8 cellular contexts compared by ENCODE assay signal in genomic region chr6:34249469-34250370, GRCh38. TPM values are rescaled to one million over a fixed set of nuclear protein-coding genes. Genes with fewer than 3 reads are reported as not detected.
DNase-seq lines count a peak whose midpoint lies in the region; ATAC-seq, FAIRE-seq and TF ChIP-seq lines count a peak whose summit lies in the region.

No MANE protein-coding gene starts in this region.

- H3K9ac ChIP-seq in adipocyte (ENCODE audit: low read length): peak overlapping the region; percentile 88
- peak overlapping the region; percentile 15 to 80 for H3K9ac ChIP-seq in kidney (ENCODE audit: low read length in 2 of 2)
- H3K9ac ChIP-seq in subcutaneous abdominal adipose tissue (ENCODE audit: low read length in 5 of 5): peak overlapping the region; percentile 63 to 95 (median 92)

- H3K9me3 ChIP-seq in adipocyte (ENCODE audit: control insufficient read depth, low read length): no peaks in the 10 kb centered on the region
- no peaks in the 10 kb centered on the region for H3K9me3 ChIP-seq in kidney (ENCODE audit: control insufficient read depth in 1 of 2, low read length in 2 of 2)
- H3K9me3 ChIP-seq in subcutaneous abdominal adipose tissue (ENCODE audit: control insufficient read depth in 5 of 5, low read length in 5 of 5): no peaks in the 10 kb centered on the region

- intact Hi-C loops in kidney (cut with DNase I): loop anchor here (10.0 kb wide), 1 partner anchor 165 kb away; no protein-coding TSS in a partner anchor

- H3K4me3 Mint-ChIP-seq in activated T-cell treated with anti-CD3 and anti-CD28 coated beads, Interleukin-2, amount 50 U/mL, for 24 hours: peak overlapping the region; percentile 90

- FAIRE-seq in kidney (lab: Jason Lieb, UNC): no peak

- no peaks in the 10 kb centered on the region for H3K27me3 Mint-ChIP-seq in activated T-cell treated with anti-CD3 and anti-CD28 coated beads, Interleukin-2, amount 50 U/mL, for 24 hours

- H3K27ac ChIP-seq in kidney (ENCODE audit: low read depth in 2 of 2, low read length in 2 of 2) (peak overlapping the region; percentile 80 to 86), subcutaneous abdominal adipose tissue (ENCODE audit: low read depth, low read length) (peak overlapping the region; percentile 77)

- no peak for TF ChIP-seq CTCF in kidney (IDR thresholded peaks at IDR 0.05; ENCODE audit: borderline replicate concordance, extremely low read depth, insufficient read depth)

- peaks cover 29% of the 10 kb centered on the region for H3K36me3 Mint-ChIP-seq in activated T-cell treated with anti-CD3 and anti-CD28 coated beads, Interleukin-2, amount 50 U/mL, for 24 hours (ENCODE audit: low read depth)

- H3K4me1 ChIP-seq in adipocyte (ENCODE audit: control insufficient read depth, insufficient read depth, low read length): peaks cover 6% of the 10 kb centered on the region
- H3K4me1 ChIP-seq in kidney (ENCODE audit: control insufficient read depth in 1 of 2, insufficient read depth in 1 of 2, low read depth in 1 of 2, low read length in 2 of 2): peaks cover 0 to 7% of the 10 kb centered on the region in 2 donors
- H3K4me1 ChIP-seq in subcutaneous abdominal adipose tissue (ENCODE audit: control insufficient read depth in 5 of 5, insufficient read depth in 5 of 5, low read length in 5 of 5): peaks cover 0 to 23% (median 18%) of the 10 kb centered on the region in 5 donors

- peak overlapping the region; percentile 95 for H3K27ac Mint-ChIP-seq in activated T-cell treated with anti-CD3 and anti-CD28 coated beads, Interleukin-2, amount 50 U/mL, for 24 hours

- ATAC-seq in HG03103 (IDR thresholded peaks at IDR 0.05; ENCODE audit: low read depth, unreplicated experiment): peak; percentile 24

- DNase-seq in activated T-cell treated with anti-CD3 and anti-CD28 coated beads, Interleukin-2, amount 50 U/mL, for 24 hours: no peak
- DNase-seq in activated T-cell treated with anti-CD3 and anti-CD28 coated beads, Interleukin-2, amount 50 U/mL, for 48 hours: no peak
- DNase-seq in adipocyte (ENCODE audit: low read depth) (no peak), kidney (peak; percentile 44), NCI-H1417 treated with DMSO at 0.1 percent for 48 hours (lab: John Stamatoyannopoulos, UW) (no peak), activated gamma-delta T cell (lab: John Stamatoyannopoulos, UW) (no peak)

- H3K36me3 ChIP-seq in adipocyte (ENCODE audit: control insufficient read depth, insufficient read depth, low read length, severe bottlenecking): peaks cover 3% of the 10 kb centered on the region
- no peaks in the 10 kb centered on the region for H3K36me3 ChIP-seq in kidney (ENCODE audit: control insufficient read depth in 1 of 2, insufficient read depth in 2 of 2, low read length in 2 of 2)
- H3K36me3 ChIP-seq in subcutaneous abdominal adipose tissue (ENCODE audit: control insufficient read depth in 5 of 5, insufficient read depth in 5 of 5, low read length in 5 of 5): peaks cover 0 to 7% (median 3%) of the 10 kb centered on the region in 5 donors

- H3K9me3 Mint-ChIP-seq in activated T-cell treated with anti-CD3 and anti-CD28 coated beads, Interleukin-2, amount 50 U/mL, for 24 hours: no peaks in the 10 kb centered on the region

- H3K27me3 ChIP-seq in adipocyte (replicated peaks; ENCODE audit: control insufficient read depth, insufficient read depth, low read length) (no peaks in the 10 kb centered on the region), subcutaneous abdominal adipose tissue (ENCODE audit: control insufficient read depth in 5 of 5, insufficient read depth in 4 of 5, low read length in 5 of 5) (no peaks in the 10 kb centered on the region)

- peaks cover 45% of the 10 kb centered on the region for H3K4me1 Mint-ChIP-seq in activated T-cell treated with anti-CD3 and anti-CD28 coated beads, Interleukin-2, amount 50 U/mL, for 24 hours (ENCODE audit: low read depth)

- H3K4me3 ChIP-seq in adipocyte (ENCODE audit: low read length) (peak overlapping the region; percentile 95), kidney (ENCODE audit: low read length in 2 of 2) (peak overlapping the region; percentile 73 to 78), subcutaneous abdominal adipose tissue (ENCODE audit: low read depth in 1 of 5, low read length in 5 of 5) (peak overlapping the region; percentile 50 to 90 (median 84))

RNA-seq across cellular contexts. Expression of gene SMIM29, which starts 0.9 kb away (rescaled TPM):
- 22.6 TPM for total RNA-seq in kidney
- polyA plus RNA-seq in kidney (ENCODE audit: insufficient read depth, low read depth, low replicate concordance): 53.5 TPM

RNA-seq across cellular contexts. Expression of gene HMGA1, which starts 13.0 kb away (rescaled TPM):
- total RNA-seq in kidney: 46.5 TPM
- 27.1 TPM for polyA plus RNA-seq in kidney (ENCODE audit: insufficient read depth, low read depth, low replicate concordance)
